Comparison of ENCODE assay signal across 1 cellular context in the genomic region with DNA sequence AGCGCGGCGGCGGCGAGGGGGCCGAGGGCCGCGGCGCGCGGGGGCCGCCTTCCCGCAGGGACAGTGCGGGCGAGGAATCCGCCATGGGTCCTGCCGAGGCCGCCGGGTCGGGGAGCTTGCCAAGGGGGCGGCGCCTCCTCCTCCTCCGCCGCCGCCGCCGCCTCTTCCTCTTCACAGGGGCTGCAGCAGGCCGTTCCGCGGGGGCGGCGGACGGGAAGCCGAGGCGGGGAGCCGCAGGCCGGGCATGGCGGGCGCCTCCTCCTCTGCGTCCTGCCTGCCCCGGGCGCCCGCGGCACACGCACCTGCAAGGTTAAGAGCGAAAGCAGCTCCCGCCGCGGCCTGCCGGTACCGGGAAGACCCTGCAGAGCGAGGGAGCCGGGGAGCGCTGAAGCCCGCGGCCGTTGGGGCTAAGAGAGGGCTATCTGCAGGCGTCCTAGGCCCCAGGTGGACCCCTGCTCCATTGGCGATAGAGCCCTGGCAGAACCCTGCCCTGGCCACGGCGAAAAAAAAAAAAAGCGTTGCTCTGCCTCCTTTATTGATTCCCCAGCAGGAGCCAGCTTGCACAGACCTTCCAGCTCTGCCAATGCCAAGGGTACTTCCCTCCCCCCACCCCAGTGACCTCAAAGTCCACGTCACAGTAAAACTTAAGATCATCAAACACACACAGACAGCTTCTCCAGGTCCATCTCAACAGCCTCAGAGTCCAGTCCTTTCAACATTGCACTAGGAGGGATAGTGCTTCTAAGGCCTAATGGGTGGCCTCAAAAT.
A peak's percentile ranks its signal among the peaks of the same experiment; 100 is the strongest.
TF ChIP-seq lines count a peak whose summit lies in the region.

Gene LYSMD2, minus strand, starts transcription at position 118 of the 768 bp plus-strand sequence. Its CDS starts 33 bp downstream, at position 85.

TF ChIP-seq in GM12878, 131 proteins besides CTCF, POLR2A, EP300 and RAD21 (continued from another document):
- TF ChIP-seq, protein P1, sequence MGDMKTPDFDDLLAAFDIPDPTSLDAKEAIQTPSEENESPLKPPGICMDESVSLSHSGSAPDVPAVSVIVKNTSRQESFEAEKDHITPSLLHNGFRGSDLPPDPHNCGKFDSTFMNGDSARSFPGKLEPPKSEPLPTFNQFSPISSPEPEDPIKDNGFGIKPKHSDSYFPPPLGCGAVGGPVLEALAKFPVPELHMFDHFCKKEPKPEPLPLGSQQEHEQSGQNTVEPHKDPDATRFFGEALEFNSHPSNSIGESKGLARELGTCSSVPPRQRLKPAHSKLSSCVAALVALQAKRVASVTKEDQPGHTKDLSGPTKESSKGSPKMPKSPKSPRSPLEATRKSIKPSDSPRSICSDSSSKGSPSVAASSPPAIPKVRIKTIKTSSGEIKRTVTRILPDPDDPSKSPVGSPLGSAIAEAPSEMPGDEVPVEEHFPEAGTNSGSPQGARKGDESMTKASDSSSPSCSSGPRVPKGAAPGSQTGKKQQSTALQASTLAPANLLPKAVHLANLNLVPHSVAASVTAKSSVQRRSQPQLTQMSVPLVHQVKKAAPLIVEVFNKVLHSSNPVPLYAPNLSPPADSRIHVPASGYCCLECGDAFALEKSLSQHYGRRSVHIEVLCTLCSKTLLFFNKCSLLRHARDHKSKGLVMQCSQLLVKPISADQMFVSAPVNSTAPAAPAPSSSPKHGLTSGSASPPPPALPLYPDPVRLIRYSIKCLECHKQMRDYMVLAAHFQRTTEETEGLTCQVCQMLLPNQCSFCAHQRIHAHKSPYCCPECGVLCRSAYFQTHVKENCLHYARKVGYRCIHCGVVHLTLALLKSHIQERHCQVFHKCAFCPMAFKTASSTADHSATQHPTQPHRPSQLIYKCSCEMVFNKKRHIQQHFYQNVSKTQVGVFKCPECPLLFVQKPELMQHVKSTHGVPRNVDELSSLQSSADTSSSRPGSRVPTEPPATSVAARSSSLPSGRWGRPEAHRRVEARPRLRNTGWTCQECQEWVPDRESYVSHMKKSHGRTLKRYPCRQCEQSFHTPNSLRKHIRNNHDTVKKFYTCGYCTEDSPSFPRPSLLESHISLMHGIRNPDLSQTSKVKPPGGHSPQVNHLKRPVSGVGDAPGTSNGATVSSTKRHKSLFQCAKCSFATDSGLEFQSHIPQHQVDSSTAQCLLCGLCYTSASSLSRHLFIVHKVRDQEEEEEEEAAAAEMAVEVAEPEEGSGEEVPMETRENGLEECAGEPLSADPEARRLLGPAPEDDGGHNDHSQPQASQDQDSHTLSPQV (IDR thresholded peaks at IDR 0.05) = no peak
- TF ChIP-seq CHD2 (IDR thresholded peaks at IDR 0.05; ENCODE audit: borderline replicate concordance, low read depth, low read length) (0 out of 2 replicates have a peak, but pooled peaks have one; percentile 14), RUNX3 (IDR thresholded peaks at IDR 0.05; ENCODE audit: low read length) (peak; percentile 31; the same call in 1 of the 2 replicates), ZSCAN29 (IDR thresholded peaks at IDR 0.05) (no peak), CBX5 (IDR thresholded peaks at IDR 0.05; ENCODE audit: low read depth) (0 out of 2 replicates have a peak, but pooled peaks have one; percentile 43)
